ENCODE assay signal across 1 cellular context in the genomic region with DNA sequence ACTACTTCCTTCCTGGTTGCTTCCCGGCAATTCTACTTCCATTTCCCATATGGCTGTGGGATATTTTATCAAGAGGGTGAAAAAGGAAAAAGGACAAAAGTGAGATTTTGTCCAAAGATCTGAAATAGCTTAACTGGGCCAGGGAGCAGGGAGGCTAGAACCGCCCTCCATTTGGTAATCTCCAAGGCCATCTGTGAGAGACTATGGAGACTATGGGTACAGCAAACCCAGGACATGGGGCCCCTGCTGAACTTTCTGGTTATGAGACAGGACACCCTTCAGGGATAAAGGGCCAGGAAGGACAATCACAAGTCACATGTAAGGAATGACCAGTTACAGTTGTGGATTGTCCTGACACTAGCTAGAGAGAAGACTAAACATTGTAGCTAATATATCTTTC.
TF ChIP-seq lines count a peak whose summit lies in the region.

No MANE protein-coding gene starts in this region.

TF ChIP-seq in HepG2, 621 proteins besides CTCF, POLR2A, EP300 and RAD21:
- TF ChIP-seq RBAK (CRISPR knock-in tag; IDR thresholded peaks at IDR 0.05) (no peak), FIP1L1 (IDR thresholded peaks at IDR 0.05; ENCODE audit: borderline replicate concordance, insufficient read depth, low read depth, low read length) (no peak), U2AF2 (IDR thresholded peaks at IDR 0.05; ENCODE audit: low read depth, low read length) (no peak), ZNF460 (CRISPR knock-in tag; IDR thresholded peaks at IDR 0.05; ENCODE audit: borderline replicate concordance) (no peak), CBX2 (IDR thresholded peaks at IDR 0.05; ENCODE audit: low read depth, low read length) (no peak), CBX2 (CRISPR knock-in tag; IDR thresholded peaks at IDR 0.05; ENCODE audit: low read depth) (no peak)
TF ChIP-seq in HepG2: peak in this region for 0.
